Comparison of ENCODE assay signal across 8 cellular contexts in genomic region chr5:176238645-176239283, GRCh38. TPM values are rescaled to one million over a fixed set of nuclear protein-coding genes. Genes with fewer than 3 reads are reported as not detected.
A peak's percentile ranks its signal among the peaks of the same experiment; 100 is the strongest.
DNase-seq lines count a peak whose midpoint lies in the region; ATAC-seq and TF ChIP-seq lines count a peak whose summit lies in the region.
"Not testable (repeated sequence)": the region's sequence is repeated elsewhere in the genome, so short reads cannot be mapped to it uniquely, and the experiment has no call there.

No MANE protein-coding gene starts in this region.

- H3K4me1 ChIP-seq in HUES6 (ENCODE audit: control insufficient read depth, insufficient read depth, low read length); foreskin keratinocyte; thymus (ENCODE audit: control insufficient read depth, insufficient read depth, low read length): not testable (repeated sequence)

- POLR2A ChIA-PET in naive thymus-derived CD8-positive, alpha-beta T cell (lab: Charles Lee) = not testable (repeated sequence)

- TF ChIP-seq POLR2A in GM18505 (IDR thresholded peaks at IDR 0.05; ENCODE audit: borderline replicate concordance, extremely low read depth, insufficient read depth, insufficient read length) = not testable (repeated sequence)

- H3K4me3 Mint-ChIP-seq in activated T-helper 17 cell treated with anti-CD3 and anti-CD28 coated beads, Interleukin-2, amount 50 U/mL, for 72 hours; naive thymus-derived CD8-positive, alpha-beta T cell: not testable (repeated sequence)

- H3K36me3 ChIP-seq in HUES6 (ENCODE audit: control insufficient read depth, insufficient read depth, low read length); thymus (ENCODE audit: control insufficient read depth, insufficient read depth): not testable (repeated sequence)

- not testable (repeated sequence) for H3K9ac ChIP-seq in HUES6 (ENCODE audit: low read length)

- not testable (repeated sequence) for H3K36me3 Mint-ChIP-seq in activated T-helper 17 cell treated with anti-CD3 and anti-CD28 coated beads, Interleukin-2, amount 50 U/mL, for 72 hours (ENCODE audit: low read depth); naive thymus-derived CD8-positive, alpha-beta T cell

- H3K4me3 ChIP-seq in HUES6 (ENCODE audit: low read depth, low read length) = peak overlapping the region; percentile 36; the same call in 1 of the 2 replicates
- peak overlapping the region; percentile 47 for H3K4me3 ChIP-seq in thymus (ENCODE audit: low read length)

- not testable (repeated sequence) for H3K27ac ChIP-seq in HUES6 (ENCODE audit: low read depth, low read length); foreskin keratinocyte; thymus (ENCODE audit: low read depth)

- 3% methylated on average over 6 of the region's 59 CpGs for WGBS in thymus

- peak; percentile 32 for ATAC-seq in GM18505 (IDR thresholded peaks at IDR 0.05; ENCODE audit: unreplicated experiment)
- ATAC-seq in GM21423 (IDR thresholded peaks at IDR 0.05; ENCODE audit: unreplicated experiment) = peak; percentile 46
- ATAC-seq in HG02943 (IDR thresholded peaks at IDR 0.05; ENCODE audit: low read depth, unreplicated experiment) = peak; percentile 21
- peak; percentile 66 for ATAC-seq in activated T-helper 17 cell treated with anti-CD3 and anti-CD28 coated beads, Interleukin-2, amount 50 U/mL, for 72 hours (replicated peaks)
- ATAC-seq in foreskin keratinocyte = peak; percentile 62
- ATAC-seq in naive thymus-derived CD8-positive, alpha-beta T cell = peak; percentile 39 to 51

- TF ChIP-seq CTCF in foreskin keratinocyte (conservative IDR thresholded peaks at IDR 0.05) = not testable (repeated sequence)

- H3K27ac Mint-ChIP-seq in activated T-helper 17 cell treated with anti-CD3 and anti-CD28 coated beads, Interleukin-2, amount 50 U/mL, for 72 hours; naive thymus-derived CD8-positive, alpha-beta T cell: not testable (repeated sequence)

- H3K4me1 Mint-ChIP-seq in activated T-helper 17 cell treated with anti-CD3 and anti-CD28 coated beads, Interleukin-2, amount 50 U/mL, for 72 hours; naive thymus-derived CD8-positive, alpha-beta T cell: not testable (repeated sequence)

- H3K27me3 Mint-ChIP-seq in activated T-helper 17 cell treated with anti-CD3 and anti-CD28 coated beads, Interleukin-2, amount 50 U/mL, for 72 hours; naive thymus-derived CD8-positive, alpha-beta T cell: not testable (repeated sequence)

- not testable (repeated sequence) for H3K27me3 ChIP-seq in HUES6 (ENCODE audit: control insufficient read depth, insufficient read depth, low read length); foreskin keratinocyte; thymus (ENCODE audit: control insufficient read depth, insufficient read depth)

- not testable (repeated sequence) for H3K9me3 ChIP-seq in HUES6 (ENCODE audit: control insufficient read depth, insufficient read depth, low read depth, low read length); thymus (ENCODE audit: control insufficient read depth)

- DNase-seq in foreskin keratinocyte; naive thymus-derived CD8-positive, alpha-beta T cell: not testable (repeated sequence)

- H3K9me3 Mint-ChIP-seq in activated T-helper 17 cell treated with anti-CD3 and anti-CD28 coated beads, Interleukin-2, amount 50 U/mL, for 72 hours; naive thymus-derived CD8-positive, alpha-beta T cell: not testable (repeated sequence)

RNA-seq across cellular contexts. Expression of gene SIMC1, which starts 0.5 kb away (rescaled TPM):
- total RNA-seq in activated T-helper 17 cell treated with anti-CD3 and anti-CD28 coated beads, Interleukin-2, amount 50 U/mL, for 72 hours = 10 to 100 TPM; 17.9 to 28.5 TPM
- total RNA-seq in foreskin keratinocyte = 9.5 and 16.4 TPM in 2 replicates
- polyA plus RNA-seq in foreskin keratinocyte = 5.0 and 8.3 TPM in 2 replicates
- total RNA-seq in naive thymus-derived CD8-positive, alpha-beta T cell = 10 to 100 TPM; 20.8 to 23.0 TPM
- 10 to 100 TPM in 1 of 3 donors, 1 to 10 TPM in 2; 2.4 to 11.1 (median 6.1) TPM for polyA plus RNA-seq in naive thymus-derived CD8-positive, alpha-beta T cell
- polyA plus RNA-seq in thymus = 10.2 TPM
